19 cellular contexts compared by ENCODE assay signal in genomic region chr14:103544627-103545218, GRCh38. TPM values are rescaled to one million over a fixed set of nuclear protein-coding genes. Genes with fewer than 3 reads are reported as not detected.
DNase-seq lines count a peak whose midpoint lies in the region; ATAC-seq and TF ChIP-seq lines count a peak whose summit lies in the region.
"Had no signal": no experiment of that assay in that cellular context is flagged by ENCODE, and none has a peak within 500 bp of the region (broad histone marks: within the 10 kb centered on the region; RNA-seq: fewer than 3 reads in every experiment).

No MANE protein-coding gene starts in this region.

- no peak overlapping the region for H3K4me2 ChIP-seq in trophoblast cell (ENCODE audit: low read length)
- H3K4me2 ChIP-seq: GM23338 had no signal

- H2BK12ac ChIP-seq in trophoblast cell (ENCODE audit: low read length) = no peak overlapping the region

- H4K8ac ChIP-seq in trophoblast cell (ENCODE audit: low read depth, low read length) = no peak overlapping the region

- H3K4me1 ChIP-seq in left ventricle myocardium inferior = peaks cover 73% of the 10 kb centered on the region
- H3K4me1 ChIP-seq in right cardiac atrium (ENCODE audit: control insufficient read depth, insufficient read depth, low read length) = no peaks in the 10 kb centered on the region
- H3K4me1 ChIP-seq in esophagus squamous epithelium = peaks cover 61 to 85% (median 62%) of the 10 kb centered on the region in 3 donors
- peaks cover 7 to 9% of the 10 kb centered on the region in 2 experiments for H3K4me1 ChIP-seq in trophoblast cell (ENCODE audit: control insufficient read depth in 1 of 2, insufficient read depth in 2 of 2, low read length in 2 of 2)

- DNase-seq in left ventricle myocardium inferior (no peak), right cardiac atrium (no peak), esophagus squamous epithelium (lab: John Stamatoyannopoulos, UW) (no peak), trophoblast cell (no peak), HPDE6-E6E7 (ENCODE audit: extremely low spot score) (no peak), erythroblast (lab: John Stamatoyannopoulos, UW) (no peak)
- no peak for DNase-seq in stimulated activated CD4-positive, alpha-beta T cell treated with anti-CD3 and anti-CD28 coated beads, Interleukin-2, amount 100 ng/mL, for 48 hours
- DNase-seq: activated CD4-positive, alpha-beta T cell treated with anti-CD3 and anti-CD28 coated beads for 4 hours; activated gamma-delta T cell treated with Interleukin-2 at 50 U/mL for 16 hours; CD8-positive, alpha-beta T cell; DMS79; IMR-90; kidney glomerular epithelial cell; NCI-H82; Peyer's patch; stimulated activated CD4-positive, alpha-beta T cell treated with anti-CD3 and anti-CD28 coated beads, Interleukin-1b, Interleukin-23, amount 100 ng/mL, for 48 hours; T1000 had no signal

- no peak overlapping the region for H3K23ac ChIP-seq in trophoblast cell (ENCODE audit: low read length)

- no peak overlapping the region for H3K18ac ChIP-seq in trophoblast cell (ENCODE audit: low read length)

- no peaks in the 10 kb centered on the region for H3K79me1 ChIP-seq in trophoblast cell (ENCODE audit: low read length)

- H3K79me2 ChIP-seq in trophoblast cell (ENCODE audit: control insufficient read depth, insufficient read depth, low read length, poor library complexity) = no peaks in the 10 kb centered on the region

- no peak overlapping the region for H2AFZ ChIP-seq in trophoblast cell (ENCODE audit: insufficient read depth, low read length, poor library complexity)
- H2AFZ ChIP-seq: GM23338 had no signal

- no peak overlapping the region for H2AK5ac ChIP-seq in trophoblast cell (ENCODE audit: low read length)

- no peak for TF ChIP-seq POLR2A in esophagus squamous epithelium (IDR thresholded peaks at IDR 0.05)
- no peak for TF ChIP-seq POLR2A in erythroblast (IDR thresholded peaks at IDR 0.05; ENCODE audit: low read length)

- H3K27me3 ChIP-seq in left ventricle myocardium inferior (ENCODE audit: low read depth) = no peaks in the 10 kb centered on the region
- H3K27me3 ChIP-seq in right cardiac atrium (ENCODE audit: control insufficient read depth, insufficient read depth) = no peaks in the 10 kb centered on the region
- no peaks in the 10 kb centered on the region for H3K27me3 ChIP-seq in esophagus squamous epithelium
- H3K27me3 ChIP-seq in trophoblast cell (ENCODE audit: insufficient read depth, low read length) = no peaks in the 10 kb centered on the region
- H3K27me3 ChIP-seq: Peyer's patch had no signal

- WGBS in right cardiac atrium = 64% methylated on average over 19 of the region's 19 CpGs
- WGBS in esophagus squamous epithelium, 2 donors = 51% methylated on average over 9 of the region's 19 CpGs; no CpG with 5 or more reads in 1 of the 2 donors
- WGBS in trophoblast cell (ENCODE audit: extremely low coverage, insufficient coverage, insufficient read length) = no CpG with 5 or more reads among the region's 19 CpGs

- no peaks in the 10 kb centered on the region for H3K9me3 ChIP-seq in left ventricle myocardium inferior (replicated peaks)
- no peaks in the 10 kb centered on the region for H3K9me3 ChIP-seq in right cardiac atrium (ENCODE audit: control insufficient read depth, low read length)
- no peaks in the 10 kb centered on the region for H3K9me3 ChIP-seq in esophagus squamous epithelium
- no peaks in the 10 kb centered on the region for H3K9me3 ChIP-seq in trophoblast cell (ENCODE audit: insufficient read depth, low read depth, low read length)
- H3K9me3 ChIP-seq: Peyer's patch had no signal

- no peak overlapping the region for H3K9ac ChIP-seq in trophoblast cell (ENCODE audit: low read length)

- H3K4ac ChIP-seq in trophoblast cell (ENCODE audit: low read depth, low read length) = no peak overlapping the region

- H3K14ac ChIP-seq in trophoblast cell (ENCODE audit: low read length) = no peak overlapping the region

- TF ChIP-seq CTCF in left ventricle myocardium inferior (IDR thresholded peaks at IDR 0.05; ENCODE audit: borderline replicate concordance) (no peak), esophagus squamous epithelium (IDR thresholded peaks at IDR 0.05) (no peak)

- no peak overlapping the region for H2BK120ac ChIP-seq in trophoblast cell (ENCODE audit: insufficient read depth, low read length, poor library complexity)

- H3K4me3 ChIP-seq in left ventricle myocardium inferior = no peak overlapping the region
- H3K4me3 ChIP-seq in right cardiac atrium (ENCODE audit: low read length) = no peak overlapping the region
- H3K4me3 ChIP-seq in esophagus squamous epithelium = no peak overlapping the region
- H3K4me3 ChIP-seq in trophoblast cell (ENCODE audit: low read depth, low read length) = peak overlapping the region; percentile 18
- H3K4me3 ChIP-seq: GM23338, Peyer's patch had no signal

- intact Hi-C loops in left ventricle myocardium inferior (cut with micrococcal nuclease) (loop anchor here (5.0 kb wide), 1 partner anchor 47 kb away; no protein-coding TSS in a partner anchor), right cardiac atrium (cut with DNase I) (loop anchor here in 3 of 4 donors (5.0 kb wide), 1 partner anchor 42 kb away; no protein-coding TSS in a partner anchor), esophagus squamous epithelium (cut with DNase I) (loop anchor here (5.0 kb wide), 1 partner anchor 42 kb away; no protein-coding TSS in a partner anchor)

- H3K36me3 ChIP-seq in left ventricle myocardium inferior (no peaks in the 10 kb centered on the region), esophagus squamous epithelium (no peaks in the 10 kb centered on the region), trophoblast cell (ENCODE audit: control insufficient read depth in 1 of 2, insufficient read depth in 2 of 2, low read length in 2 of 2) (no peaks in the 10 kb centered on the region)
- H3K36me3 ChIP-seq: Peyer's patch had no signal

- no peak overlapping the region for H4K91ac ChIP-seq in trophoblast cell (ENCODE audit: low read depth, low read length)

- H3K27ac ChIP-seq in left ventricle myocardium inferior (replicated peaks) (peak overlapping the region; percentile 76), right cardiac atrium (ENCODE audit: low read length) (no peak overlapping the region), esophagus squamous epithelium (peak overlapping the region in 3 of 4 donors; percentile 21 to 85 (median 79)), trophoblast cell (ENCODE audit: low read depth, low read length) (no peak overlapping the region)
- H3K27ac ChIP-seq: Peyer's patch had no signal

- no peak overlapping the region for H2BK5ac ChIP-seq in trophoblast cell (ENCODE audit: low read depth, low read length, poor library complexity)

- no peak overlapping the region for H4K12ac ChIP-seq in trophoblast cell (ENCODE audit: low read depth, low read length)

- ATAC-seq in right cardiac atrium = no peak
- ATAC-seq in HG03571 (IDR thresholded peaks at IDR 0.05; ENCODE audit: unreplicated experiment) = no peak
- ATAC-seq: CD8-positive, alpha-beta T cell; GM23338 had no signal

RNA-seq across cellular contexts. Expression of gene TRMT61A, which starts 15.7 kb away (rescaled TPM):
- total RNA-seq in left ventricle myocardium inferior (5.9 TPM), right cardiac atrium (1 to 10 TPM; 4.8 to 6.9 (median 6.5) TPM), esophagus squamous epithelium (10 to 100 TPM in 2 of 4 donors, 1 to 10 TPM in 2; 7.7 to 20.6 (median 9.9) TPM)
- polyA plus RNA-seq in right cardiac atrium = 6.2 TPM
- polyA plus RNA-seq in trophoblast cell (2013) = 3.4 and 3.5 TPM in 2 replicates

RNA-seq across cellular contexts. Expression of gene BAG5, which starts 17.7 kb away (rescaled TPM):
- 16.7 TPM for total RNA-seq in left ventricle myocardium inferior
- total RNA-seq in right cardiac atrium = 10 to 100 TPM; 18.9 to 23.6 (median 19.5) TPM
- 7.7 TPM for polyA plus RNA-seq in right cardiac atrium
- 10 to 100 TPM; 24.8 to 32.4 (median 28.5) TPM for total RNA-seq in esophagus squamous epithelium
- 21.3 and 22.2 TPM in 2 replicates for polyA plus RNA-seq in trophoblast cell (2013)

RNA-seq across cellular contexts. Expression of gene COA8, which starts 18.0 kb away (rescaled TPM):
- total RNA-seq in left ventricle myocardium inferior (48.3 TPM), right cardiac atrium (10 to 100 TPM; 33.8 to 43.5 (median 41.7) TPM), esophagus squamous epithelium (10 to 100 TPM; 18.2 to 28.7 (median 22.7) TPM)
- polyA plus RNA-seq in right cardiac atrium = 60.8 TPM
- polyA plus RNA-seq in trophoblast cell (2013) = 42.0 and 45.6 TPM in 2 replicates

RNA-seq across cellular contexts. Expression of gene CKB, which starts 22.1 kb away (rescaled TPM):
- total RNA-seq in left ventricle myocardium inferior (661 TPM), right cardiac atrium (100 to 1,000 TPM; 478 to 697 (median 542) TPM), esophagus squamous epithelium (100 to 1,000 TPM in 1 of 4 donors, 10 to 100 TPM in 3; 27.2 to 204 (median 37.6) TPM)
- 843 TPM for polyA plus RNA-seq in right cardiac atrium
- 102 and 110 TPM in 2 replicates for polyA plus RNA-seq in trophoblast cell (2013)

Comparison
In these comparisons a context has a peak if more than half of its experiments do, and no peak if none do; other contexts are left out.
1. H3K27ac ChIP-seq: peak in left ventricle myocardium inferior (single experiment) and esophagus squamous epithelium (3 of 4); none in right cardiac atrium (single experiment) and trophoblast cell (single experiment).